ENCODE assay signal across 19 cellular contexts in the genomic region with DNA sequence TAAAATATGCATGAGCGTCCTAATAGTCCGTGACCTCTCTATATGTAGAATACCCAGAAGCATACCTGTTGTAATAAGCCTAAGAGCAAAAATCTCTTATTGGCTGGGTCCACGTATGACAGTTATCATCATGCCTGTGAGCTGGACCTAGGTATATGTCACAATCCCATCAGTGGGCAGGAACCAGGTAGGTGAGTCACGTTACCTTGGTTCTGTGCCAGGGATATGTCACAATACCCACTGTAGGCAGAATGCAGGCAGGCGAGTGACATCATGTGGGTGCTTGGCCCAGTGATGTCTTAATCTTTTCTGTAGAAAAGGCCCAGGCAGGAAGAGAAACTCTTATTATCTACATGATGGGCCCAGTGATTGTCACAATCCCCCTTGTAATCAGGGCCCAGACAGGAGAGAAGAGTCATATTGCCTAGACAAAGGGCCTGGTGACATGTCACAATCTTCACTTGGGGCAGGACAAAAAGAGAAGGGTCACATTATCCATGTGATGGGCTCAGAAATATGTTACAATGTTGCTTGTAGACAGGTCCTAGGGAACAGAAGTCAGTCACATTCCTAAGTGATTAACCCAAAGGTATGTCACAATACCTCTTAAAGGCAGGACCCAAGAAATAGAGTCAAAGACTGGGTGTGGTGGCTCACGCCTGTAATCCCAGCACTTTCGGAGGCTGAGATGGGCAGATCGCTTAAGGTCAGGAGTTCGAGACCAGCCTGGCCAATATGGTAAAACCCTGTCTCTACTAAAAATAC. TPM values are rescaled to one million over a fixed set of nuclear protein-coding genes. Genes with fewer than 3 reads are reported as not detected.
A peak's percentile ranks its signal among the peaks of the same experiment; 100 is the strongest.
DNase-seq lines count a peak whose midpoint lies in the region; ATAC-seq, FAIRE-seq and TF ChIP-seq lines count a peak whose summit lies in the region.
"Had no signal": no experiment of that assay in that cellular context is flagged by ENCODE, and none has a peak within 500 bp of the region (broad histone marks: within the 10 kb centered on the region; RNA-seq: fewer than 3 reads in every experiment).

No MANE protein-coding gene starts in this region.

- no peak overlapping the region for H2AK5ac ChIP-seq in IMR-90 (ENCODE audit: low read depth, low read length)

- H2AK9ac ChIP-seq in IMR-90 (replicated peaks; ENCODE audit: low read depth, low read length, poor library complexity): no peak overlapping the region

- H3K4me1 Mint-ChIP-seq in MCF 10A (ENCODE audit: insufficient read depth, unreplicated experiment): no peaks in the 10 kb centered on the region

- no TSS peak for BruUV-seq in IMR-90 (replicated peaks; lab: Mats Ljungman, UMichigan)
- no TSS peak for BruUV-seq in MCF 10A (replicated peaks; lab: Mats Ljungman, UMichigan)
- no TSS peak for BruUV-seq in HepG2 (replicated peaks; lab: Mats Ljungman, UMichigan)

- H3K14ac ChIP-seq in IMR-90 (replicated peaks; ENCODE audit: low read depth, low read length): no peak overlapping the region

- WGBS in IMR-90 (ENCODE audit: extremely low coverage in 2 of 2, insufficient read length in 1 of 2), 2 experiments: 57% methylated on average over 1 of the region's 9 CpGs; no CpG with 5 or more reads in 1 of the 2 experiments
- 29% methylated on average over 8 of the region's 9 CpGs for WGBS in HepG2 (ENCODE audit: low lambda C conversion rate)

- peak; percentile 56 for DNase-seq in DMS53 (lab: John Stamatoyannopoulos, UW)
- DNase-seq in DMS53 treated with DMSO at 0.1 percent for 48 hours (lab: John Stamatoyannopoulos, UW; ENCODE audit: unreplicated experiment): no peak
- DNase-seq in IMR-90: no peak
- peak; percentile 66 for DNase-seq in MCF 10A (ENCODE audit: unreplicated experiment)
- DNase-seq in HepG2 (ENCODE audit: low spot score): no peak
- DNase-seq in NCI-H82 (lab: John Stamatoyannopoulos, UW): no peak
- DNase-seq in activated CD8-positive, alpha-beta memory T cell treated with anti-CD3 and anti-CD28 coated beads for 24 hours: no peak
- DNase-seq: CD4-positive, CD25-positive, alpha-beta regulatory T cell; DMS79; HCEC 1CT; NCI-H1048; NCI-H1436 treated with DMSO at 0.1 percent for 48 hours; NCI-H2029 treated with DMSO at 0.1 percent for 48 hours; Peyer's patch; SIG-M5 had no signal

- H3K23ac ChIP-seq in IMR-90 (ENCODE audit: low read depth, low read length): no peak overlapping the region

- no peaks in the 10 kb centered on the region for H3K9me3 Mint-ChIP-seq in MCF 10A (ENCODE audit: unreplicated experiment)

- H3K27me3 ChIP-seq in IMR-90 (ENCODE audit: control insufficient read depth, insufficient read depth, low read length) (no peaks in the 10 kb centered on the region), HepG2 (ENCODE audit: control insufficient read depth in 1 of 2, insufficient read depth in 2 of 2, low read length in 2 of 2) (no peaks in the 10 kb centered on the region)
- H3K27me3 ChIP-seq: Peyer's patch had no signal

- peaks cover 7% of the 10 kb centered on the region for H3K36me3 Mint-ChIP-seq in MCF 10A (ENCODE audit: insufficient read depth, unreplicated experiment)
- H3K36me3 Mint-ChIP-seq: CD4-positive, CD25-positive, alpha-beta regulatory T cell had no signal

- H4K20me1 ChIP-seq in IMR-90 (ENCODE audit: insufficient read depth, low read length): no peaks in the 10 kb centered on the region
- H4K20me1 ChIP-seq in HepG2 (ENCODE audit: insufficient read depth, low read length): no peaks in the 10 kb centered on the region

- TF ChIP-seq RAD21 in IMR-90 (IDR thresholded peaks at IDR 0.05; ENCODE audit: low read length) (no peak), HepG2 (CRISPR knock-in tag; IDR thresholded peaks at IDR 0.05) (no peak)

- no peak overlapping the region for H4K5ac ChIP-seq in IMR-90 (ENCODE audit: low read depth, low read length)

- H3K79me2 ChIP-seq in HepG2 (ENCODE audit: insufficient read depth, low read length): no peaks in the 10 kb centered on the region

- H3K36me3 ChIP-seq in IMR-90 (ENCODE audit: control insufficient read depth, insufficient read depth, low read length): no peaks in the 10 kb centered on the region
- no peaks in the 10 kb centered on the region for H3K36me3 ChIP-seq in HepG2 (replicated peaks in 1 of 2; ENCODE audit: control insufficient read depth in 1 of 2, insufficient read depth in 2 of 2, low read length in 2 of 2)
- H3K36me3 ChIP-seq: Peyer's patch had no signal

- H3K27ac ChIP-seq in IMR-90 (ENCODE audit: insufficient read depth, low read length): no peak overlapping the region
- H3K27ac ChIP-seq in HepG2 (ENCODE audit: extremely low read length, insufficient read depth, low read length): no peak overlapping the region
- H3K27ac ChIP-seq: 22Rv1, Peyer's patch had no signal

- H3K9ac ChIP-seq in IMR-90 (ENCODE audit: low read depth, low read length) (no peak overlapping the region), HepG2 (ENCODE audit: insufficient read depth, low read depth, low read length) (no peak overlapping the region)

- TF ChIP-seq EP300 in HepG2 (IDR thresholded peaks at IDR 0.05; ENCODE audit: low read depth in 2 of 2, low read length in 2 of 2): no peak
- TF ChIP-seq EP300 in HepG2 (CRISPR knock-in tag; IDR thresholded peaks at IDR 0.05; ENCODE audit: borderline replicate concordance): no peak

- no peaks in the 10 kb centered on the region for H3K4me1 ChIP-seq in IMR-90 (ENCODE audit: control insufficient read depth, insufficient read depth, low read length)
- no peaks in the 10 kb centered on the region for H3K4me1 ChIP-seq in HepG2 (ENCODE audit: insufficient read depth, low read length)
- H3K4me1 ChIP-seq: Peyer's patch had no signal

- TF ChIP-seq CTCF in IMR-90 (conservative IDR thresholded peaks at IDR 0.05; ENCODE audit: low read depth, low read length): no peak
- TF ChIP-seq CTCF in MCF 10A (IDR thresholded peaks at IDR 0.05; ENCODE audit: unreplicated experiment): no peak
- TF ChIP-seq CTCF in HepG2 (CRISPR knock-in tag; IDR thresholded peaks at IDR 0.05): no peak

- dilution Hi-C loops in IMR-90 (cut with HindIII; ENCODE audit: low sequenced_read_pairs, unreplicated experiment): no loop called here

- no peaks in the 10 kb centered on the region for H3K27me3 Mint-ChIP-seq in MCF 10A (ENCODE audit: insufficient read depth, unreplicated experiment)
- H3K27me3 Mint-ChIP-seq: B cell; CD4-positive, CD25-positive, alpha-beta regulatory T cell had no signal

- no peak overlapping the region for H2AFZ ChIP-seq in IMR-90 (replicated peaks; ENCODE audit: low read length, poor library complexity)
- H2AFZ ChIP-seq in HepG2 (ENCODE audit: low read length): no peak overlapping the region

- H3K4me3 ChIP-seq in IMR-90 (ENCODE audit: insufficient read depth, low read depth, low read length) (no peak overlapping the region), HepG2 (replicated peaks in 1 of 3; ENCODE audit: insufficient read depth in 1 of 3, low read depth in 2 of 3, low read length in 3 of 3) (no peak overlapping the region)
- H3K4me3 ChIP-seq: Peyer's patch had no signal

- CTCF ChIA-PET in IMR-90 (lab: Yijun Ruan, JAX): no interaction called here
- CTCF ChIA-PET in MCF 10A (lab: Yijun Ruan, JAX): interaction anchor here (0.6 to 0.7 kb wide), 3 partner anchors 15 to 169 kb away, joined by 3 to 5 read pairs (median 3); no protein-coding TSS in a partner anchor
- CTCF ChIA-PET in HepG2 (lab: Yijun Ruan, JAX; ENCODE audit: low intra/inter-chr PET ratio, low total read pairs): no interaction called here

- H3K56ac ChIP-seq in IMR-90 (ENCODE audit: extremely low read depth, insufficient read depth, low read length): no peak overlapping the region

- H2BK5ac ChIP-seq in IMR-90 (ENCODE audit: low read depth, low read length, poor library complexity, severe bottlenecking): no peak overlapping the region

- H2BK20ac ChIP-seq in IMR-90 (ENCODE audit: low read depth, low read length): no peak overlapping the region

- ATAC-seq in IMR-90 (ENCODE audit: low read depth) (no peak), HepG2 (no peak), GM21619 (IDR thresholded peaks at IDR 0.05; ENCODE audit: unreplicated experiment) (no peak)

- H3K79me1 ChIP-seq in IMR-90 (ENCODE audit: low read depth in 1 of 2, low read length in 2 of 2): no peaks in the 10 kb centered on the region

- no peaks in the 10 kb centered on the region for H3K9me1 ChIP-seq in IMR-90 (ENCODE audit: insufficient read depth, low read length)

- no peak overlapping the region for H4K91ac ChIP-seq in IMR-90 (ENCODE audit: insufficient read depth, low read depth, low read length)

- POLR2A ChIA-PET in IMR-90 (lab: Charles Lee; ENCODE audit: unreplicated experiment): no interaction called here
- POLR2A ChIA-PET in MCF 10A (lab: Yijun Ruan, JAX): interaction anchor here (0.6 to 1.7 kb wide), 2 partner anchors 13 to 327 kb away, joined by 3 to 12 read pairs; a partner anchor contains a TSS
- POLR2A ChIA-PET in HepG2 (lab: Yijun Ruan, JAX): no interaction called here

- no peak overlapping the region for H4K8ac ChIP-seq in IMR-90 (ENCODE audit: low read depth in 2 of 2, low read length in 2 of 2)

- no peak overlapping the region for H2BK120ac ChIP-seq in IMR-90 (ENCODE audit: low read depth, low read length)

- no peak overlapping the region for H3K4ac ChIP-seq in IMR-90 (ENCODE audit: low read depth, low read length)

- H3K4me2 ChIP-seq in IMR-90 (ENCODE audit: low read depth, low read length): no peak overlapping the region
- no peak overlapping the region for H3K4me2 ChIP-seq in HepG2 (ENCODE audit: low read depth, low read length)

- H3K4me3 Mint-ChIP-seq in MCF 10A (ENCODE audit: unreplicated experiment): no peak overlapping the region
- H3K4me3 Mint-ChIP-seq: B cell; CD4-positive, CD25-positive, alpha-beta regulatory T cell had no signal

- TF ChIP-seq POLR2A in IMR-90 (IDR thresholded peaks at IDR 0.05; ENCODE audit: low read depth, low read length) (no peak), HepG2 (IDR thresholded peaks at IDR 0.05; ENCODE audit: insufficient read depth in 1 of 2, low read depth in 2 of 2, low read length in 2 of 2) (no peak)

- in situ Hi-C loops in IMR-90 (cut with MboI; ENCODE audit: low sequenced_read_pairs) (no loop called here), HepG2 (cut with HindIII; ENCODE audit: extremely low pct_ligation_motif_present, low pct_unique_long_range_greater_than_20kb) (no loop called here)

- FAIRE-seq in HepG2 (lab: Jason Lieb, UNC): no peak

- H2BK15ac ChIP-seq in IMR-90 (ENCODE audit: low read depth, low read length): no peak overlapping the region

- 0 out of 2 replicates have a peak, but pooled peaks cover 2% of the 10 kb centered on the region for H3K9me3 ChIP-seq in IMR-90 (ENCODE audit: control insufficient read depth, insufficient read depth, low read length)
- peaks cover 93% of the 10 kb centered on the region for H3K9me3 ChIP-seq in HepG2 (ENCODE audit: low read length)
- H3K9me3 ChIP-seq: Peyer's patch had no signal

- no peak overlapping the region for H3K18ac ChIP-seq in IMR-90 (ENCODE audit: low read depth, low read length)

- peak overlapping the region; percentile 63 for H3K27ac Mint-ChIP-seq in MCF 10A (ENCODE audit: low read depth, unreplicated experiment)
- H3K27ac Mint-ChIP-seq: B cell; CD4-positive, CD25-positive, alpha-beta regulatory T cell had no signal

- intact Hi-C loops in IMR-90 (cut with micrococcal nuclease): no loop called here
- intact Hi-C loops in MCF 10A (cut with micrococcal nuclease): no loop called here
- intact Hi-C loops in HepG2 (cut with micrococcal nuclease; ENCODE audit: unreplicated experiment): no loop called here

RNA-seq across cellular contexts. Expression of a gene that starts 12.9 kb away (rescaled TPM):
- 8.1 and 10.6 TPM in 2 replicates for total RNA-seq in IMR-90 (2012; rRNA removed)
- 1.3 and 1.9 TPM in 2 replicates for polyA plus RNA-seq in IMR-90 (2012; rRNA removed)
- polyA plus RNA-seq in IMR-90 (2012; cell fraction: cytosol; rRNA removed): 0.36 and 0.74 TPM in 2 replicates
- polyA plus RNA-seq in IMR-90 (2012; cell fraction: nucleus; rRNA removed; ENCODE audit: low replicate concordance): 2.7 and 7.7 TPM in 2 replicates
- total RNA-seq in MCF 10A (2022): 9.2 and 13.1 TPM in 2 replicates
- total RNA-seq in HepG2 (2016; rRNA removed; fragmentation: Illumina TruSeq; extraction: Trizol): not detected in 2 replicates
- total RNA-seq in HepG2 (2016; cell fraction: cytosol; rRNA removed; fragmentation: Illumina TruSeq; extraction: Trizol; ENCODE audit: low read depth): not detected in 2 replicates
- total RNA-seq in HepG2 (2016; cell fraction: insoluble cytoplasmic fraction; rRNA removed; fragmentation: Illumina TruSeq; extraction: Trizol): not detected in 2 replicates
- not detected in 2 replicates for total RNA-seq in HepG2 (2016; cell fraction: membrane; rRNA removed; fragmentation: Illumina TruSeq; extraction: Trizol)
- total RNA-seq in HepG2 (2016; cell fraction: nucleus; rRNA removed; fragmentation: Illumina TruSeq; extraction: Trizol): not detected in 2 replicates
- not detected in 2 replicates for polyA plus RNA-seq in HepG2 (2011; rRNA removed)
- not detected in 2 replicates for polyA plus RNA-seq in HepG2 (2011; cell fraction: cytosol; rRNA removed)
- polyA plus RNA-seq in HepG2 (2011; cell fraction: nucleus; rRNA removed): not detected in 2 replicates
- not detected in 2 replicates for polyA plus RNA-seq in HepG2 (2012)
- not detected in 2 replicates for polyA plus RNA-seq in HepG2 (2016; cell fraction: cytosol; fragmentation: Illumina TruSeq; extraction: Trizol; ENCODE audit: low read depth)
- polyA plus RNA-seq in HepG2 (2016; cell fraction: insoluble cytoplasmic fraction; fragmentation: Illumina TruSeq; extraction: Trizol; ENCODE audit: low read depth): not detected in 2 replicates
- polyA plus RNA-seq in HepG2 (2016; cell fraction: membrane; fragmentation: Illumina TruSeq; extraction: Trizol; ENCODE audit: low read depth): not detected in 2 replicates
- polyA plus RNA-seq in HepG2 (2016; cell fraction: nucleus; fragmentation: Illumina TruSeq; extraction: Trizol; ENCODE audit: insufficient read depth, low read depth): not detected in 2 replicates
- 0.12 TPM in 1 of 2 replicates, not detected in the other for polyA minus RNA-seq in HepG2 (2011; rRNA and poly(A)+ RNA removed; ENCODE audit: low replicate concordance)
- not detected in 2 replicates for polyA minus RNA-seq in HepG2 (2011; cell fraction: cytosol; rRNA and poly(A)+ RNA removed)
- not detected in 2 replicates for polyA minus RNA-seq in HepG2 (2011; cell fraction: nucleus; rRNA and poly(A)+ RNA removed)
- total RNA-seq: NCI-H460 had no signal

Comparison
In these comparisons a context has a peak if more than half of its experiments do, and no peak if none do; other contexts are left out.
1. DNase-seq: peak in DMS53 (single experiment) and MCF 10A (single experiment); none in DMS53 treated with DMSO at 0.1 percent for 48 hours (single experiment), IMR-90 (single experiment), HepG2 (single experiment), NCI-H82 (single experiment) and activated CD8-positive, alpha-beta memory T cell treated with anti-CD3 and anti-CD28 coated beads for 24 hours (single experiment).